In genomic region chr14:24282736-24283135, GRCh38 we compare ENCODE assay signal across 18 cellular contexts.
"Had no signal": no experiment of that assay in that cellular context is flagged by ENCODE, and none has a peak within 500 bp of the region (broad histone marks: within the 10 kb centered on the region; RNA-seq: fewer than 3 reads in every experiment).

No MANE protein-coding gene starts in this region.

- H3K27ac ChIP-seq: colonic mucosa, foreskin keratinocyte, ovary, right atrium auricular region, suprapubic skin, thyroid gland, uterus had no signal

- H3K36me3 ChIP-seq: colonic mucosa, ovary, right atrium auricular region, suprapubic skin, thyroid gland, upper lobe of left lung, uterus had no signal

- H3K4me3 ChIP-seq: colonic mucosa, ovary, right atrium auricular region, suprapubic skin, thyroid gland, upper lobe of left lung, uterus had no signal

- H3K9me3 ChIP-seq: colonic mucosa, ovary, right atrium auricular region, suprapubic skin, thyroid gland, upper lobe of left lung, uterus had no signal

- DNase-seq: colonic mucosa; effector CD4-positive, alpha-beta T cell; endodermal cell; erythroblast; foreskin keratinocyte; immature natural killer cell; left ventricle myocardium superior; naive thymus-derived CD4-positive, alpha-beta T cell; nephron progenitor cell; ovary; small intestine; stimulated activated CD4-positive, alpha-beta T cell treated with anti-CD3 and anti-CD28 coated beads, Interleukin-2, amount 100 ng/mL, for 48 hours; stimulated activated naive CD8-positive, alpha-beta T cell treated with anti-CD3 and anti-CD28 coated beads, Interleukin-15, Interleukin-2, amounts not matched to agents 100 U/mL and 50 U/mL, for 24 hours; upper lobe of left lung; uterus had no signal

- ATAC-seq: foreskin keratinocyte; left ventricle myocardium superior; naive thymus-derived CD4-positive, alpha-beta T cell; stimulated activated naive CD8-positive, alpha-beta T cell treated with anti-CD3 and anti-CD28 coated beads, Interleukin-15, Interleukin-2, amounts not matched to agents 100 U/mL and 50 U/mL, for 24 hours had no signal

- H3K27me3 ChIP-seq: colonic mucosa, foreskin keratinocyte, ovary, right atrium auricular region, suprapubic skin, thyroid gland, upper lobe of left lung, uterus had no signal

- H3K4me1 ChIP-seq: colonic mucosa, uterus had no signal
